Comparison of ENCODE assay signal across 29 cellular contexts in the genomic region with DNA sequence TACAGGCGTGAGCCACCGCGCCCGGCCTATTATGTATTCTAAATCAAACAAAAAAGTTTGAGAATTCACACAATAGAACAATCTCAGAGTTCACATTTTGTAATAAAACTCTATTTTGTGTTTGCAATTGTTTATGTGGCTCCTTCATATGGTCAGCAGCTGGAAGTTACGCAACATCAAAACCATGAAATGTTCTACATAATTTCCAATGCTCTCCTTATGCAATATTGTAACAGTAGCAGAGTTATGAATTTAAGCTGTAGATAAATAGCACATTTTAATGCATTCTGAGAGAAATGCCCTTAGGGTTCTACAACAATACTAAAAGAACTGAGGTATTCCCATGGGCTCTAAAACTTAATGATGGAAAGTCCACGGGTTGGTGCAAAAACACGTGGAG.
DNase-seq lines count a peak whose midpoint lies in the region; ATAC-seq and TF ChIP-seq lines count a peak whose summit lies in the region.
"Had no signal": no experiment of that assay in that cellular context is flagged by ENCODE, and none has a peak within 500 bp of the region (broad histone marks: within the 10 kb centered on the region; RNA-seq: fewer than 3 reads in every experiment).

No MANE protein-coding gene starts in this region.

- no peak overlapping the region for H3K4me3 Mint-ChIP-seq in MCF 10A (ENCODE audit: unreplicated experiment)
- H3K4me3 Mint-ChIP-seq: activated CD8-positive, alpha-beta memory T cell treated with anti-CD3 and anti-CD28 coated beads, Interleukin-2, amount 10 ng/mL, durations not matched to agents 7 days and 5 days; activated T-cell treated with anti-CD3 and anti-CD28 coated beads, Interleukin-2, amount 50 U/mL, for 72 hours; B cell; endodermal cell; memory B cell; WTC11 had no signal

- H3K36me3 ChIP-seq in mammary epithelial cell (ENCODE audit: insufficient read depth, low read length) = no peaks in the 10 kb centered on the region
- H3K36me3 ChIP-seq: breast epithelium, esophagus squamous epithelium, heart left ventricle, prostate gland, transverse colon had no signal

- 91% methylated on average over 7 of the region's 7 CpGs for WGBS in mammary epithelial cell (ENCODE audit: low coverage, missing lambda C conversion rate)

- ATAC-seq in HG02678 (IDR thresholded peaks at IDR 0.05; ENCODE audit: unreplicated experiment) (no peak), GM18505 (IDR thresholded peaks at IDR 0.05; ENCODE audit: unreplicated experiment) (no peak)
- ATAC-seq: activated CD8-positive, alpha-beta memory T cell treated with anti-CD3 and anti-CD28 coated beads, Interleukin-2, amount 10 ng/mL, durations not matched to agents 7 days and 5 days; activated T-cell treated with anti-CD3 and anti-CD28 coated beads, Interleukin-2, amount 50 U/mL, for 72 hours; heart left ventricle; left colon; WTC11 had no signal

- TF ChIP-seq POLR2A in GM18505 (IDR thresholded peaks at IDR 0.05; ENCODE audit: borderline replicate concordance, extremely low read depth, insufficient read depth, insufficient read length) = no peak

- H3K27me3 Mint-ChIP-seq in MCF 10A (ENCODE audit: insufficient read depth, unreplicated experiment) = peaks cover 13% of the 10 kb centered on the region
- H3K27me3 Mint-ChIP-seq: activated CD8-positive, alpha-beta memory T cell treated with anti-CD3 and anti-CD28 coated beads, Interleukin-2, amount 10 ng/mL, durations not matched to agents 7 days and 5 days; B cell; memory B cell had no signal

- no peak overlapping the region for H3K4me2 ChIP-seq in mammary epithelial cell (ENCODE audit: insufficient read depth, low read depth, low read length)

- dilution Hi-C loops in mammary epithelial cell (cut with HindIII; ENCODE audit: low sequenced_read_pairs) = no loop called here

- H3K4me3 ChIP-seq in mammary epithelial cell (replicated peaks in 1 of 3; ENCODE audit: insufficient read depth in 1 of 3, low read depth in 2 of 3, low read length in 3 of 3) (no peak overlapping the region), fibroblast of pulmonary artery (replicated peaks; ENCODE audit: low read depth, low read length) (no peak overlapping the region)
- H3K4me3 ChIP-seq: breast epithelium, esophagus squamous epithelium, heart left ventricle, prostate gland, transverse colon had no signal

- H3K4me1 Mint-ChIP-seq in MCF 10A (ENCODE audit: insufficient read depth, unreplicated experiment) = no peaks in the 10 kb centered on the region
- H3K4me1 Mint-ChIP-seq: activated CD8-positive, alpha-beta memory T cell treated with anti-CD3 and anti-CD28 coated beads, Interleukin-2, amount 10 ng/mL, durations not matched to agents 7 days and 5 days; B cell; endodermal cell; memory B cell; WTC11 had no signal

- H3K36me3 Mint-ChIP-seq in MCF 10A (ENCODE audit: insufficient read depth, unreplicated experiment) = no peaks in the 10 kb centered on the region
- H3K36me3 Mint-ChIP-seq: activated CD8-positive, alpha-beta memory T cell treated with anti-CD3 and anti-CD28 coated beads, Interleukin-2, amount 10 ng/mL, durations not matched to agents 7 days and 5 days; memory B cell; WTC11 had no signal

- no peak overlapping the region for H2AFZ ChIP-seq in mammary epithelial cell (ENCODE audit: low read depth, low read length)

- H3K9me3 ChIP-seq in mammary epithelial cell (replicated peaks; ENCODE audit: insufficient read depth, low read length) = no peaks in the 10 kb centered on the region
- H3K9me3 ChIP-seq: breast epithelium, esophagus squamous epithelium, prostate gland, transverse colon had no signal

- no peaks in the 10 kb centered on the region for H3K27me3 ChIP-seq in mammary epithelial cell (ENCODE audit: insufficient read depth, low read length)
- H3K27me3 ChIP-seq: breast epithelium, esophagus squamous epithelium, heart left ventricle, transverse colon had no signal

- intact Hi-C loops in MCF 10A (cut with micrococcal nuclease) (no loop called here), mammary epithelial cell (cut with micrococcal nuclease) (no loop called here)

- POLR2A ChIA-PET in MCF 10A (lab: Yijun Ruan, JAX) = no interaction called here

- DNase-seq in MCF 10A (ENCODE audit: unreplicated experiment) (peak; percentile 34), mammary epithelial cell (no peak), SK-MEL-5 (ENCODE audit: low read depth, low spot score) (peak; percentile 27), fibroblast of pulmonary artery (ENCODE audit: low read depth) (peak; percentile 14), NCI-H345 treated with DMSO at 0.1 percent for 48 hours (lab: John Stamatoyannopoulos, UW; ENCODE audit: unreplicated experiment) (no peak), NCI-H69 (lab: John Stamatoyannopoulos, UW) (no peak)
- DNase-seq: activated CD4-positive, alpha-beta T cell treated with anti-CD3 and anti-CD28 coated beads, Interleukin-2, amount 50 U/mL, for 1 hour; activated CD8-positive, alpha-beta memory T cell treated with anti-CD3 and anti-CD28 coated beads, Interleukin-2, amount 10 ng/mL, durations not matched to agents 7 days and 5 days; activated naive CD4-positive, alpha-beta T cell treated with Interleukin-2 at 50 U/mL for 16 hours; activated T-cell treated with anti-CD3 and anti-CD28 coated beads, Interleukin-2, amount 50 U/mL, for 72 hours; amygdala; cortex of kidney; DMS153; endodermal cell; esophagus squamous epithelium; GDM1; GOT3; heart left ventricle; left colon; NCI-H1417 treated with DMSO at 0.1 percent for 48 hours; NCI-H510A treated with DMSO at 0.1 percent for 48 hours; transverse colon had no signal

- CTCF ChIA-PET in MCF 10A (lab: Yijun Ruan, JAX) (no interaction called here), mammary epithelial cell (lab: Charles Lee; ENCODE audit: low non-redundant PET) (no interaction called here)

- in situ Hi-C loops in mammary epithelial cell (cut with MboI; ENCODE audit: low sequenced_read_pairs in 2 of 2) (no loop called here), SK-MEL-5 (cut with HindIII; ENCODE audit: low pct_unique_long_range_greater_than_20kb, low sequenced_read_pairs) (no loop called here)

- no peak overlapping the region for H3K27ac ChIP-seq in mammary epithelial cell (ENCODE audit: insufficient read depth, low read depth, low read length)
- H3K27ac ChIP-seq: breast epithelium, esophagus squamous epithelium, heart left ventricle, prostate gland, transverse colon had no signal

- BruUV-seq in MCF 10A (replicated peaks; lab: Mats Ljungman, UMichigan) = no TSS peak
- BruUV-seq in mammary epithelial cell (replicated peaks; lab: Mats Ljungman, UMichigan) = no TSS peak

- H3K9ac ChIP-seq in mammary epithelial cell (ENCODE audit: insufficient read depth, low read length) = no peak overlapping the region

- no peak overlapping the region for H3K27ac Mint-ChIP-seq in MCF 10A (ENCODE audit: low read depth, unreplicated experiment)
- H3K27ac Mint-ChIP-seq: activated CD8-positive, alpha-beta memory T cell treated with anti-CD3 and anti-CD28 coated beads, Interleukin-2, amount 10 ng/mL, durations not matched to agents 7 days and 5 days; activated T-cell treated with anti-CD3 and anti-CD28 coated beads, Interleukin-2, amount 50 U/mL, for 72 hours; B cell; endodermal cell; memory B cell; WTC11 had no signal

- H3K4me1 ChIP-seq in mammary epithelial cell (ENCODE audit: insufficient read depth, low read length) = no peaks in the 10 kb centered on the region
- H3K4me1 ChIP-seq: breast epithelium, esophagus squamous epithelium, heart left ventricle, prostate gland, transverse colon had no signal

- H3K79me2 ChIP-seq in mammary epithelial cell (ENCODE audit: insufficient read depth, low read length) = no peaks in the 10 kb centered on the region

- H4K20me1 ChIP-seq in mammary epithelial cell (ENCODE audit: insufficient read depth, low read length) = no peaks in the 10 kb centered on the region

- TF ChIP-seq CTCF in MCF 10A (IDR thresholded peaks at IDR 0.05; ENCODE audit: unreplicated experiment) (no peak), mammary epithelial cell (conservative IDR thresholded peaks at IDR 0.05 in 1 of 2, IDR thresholded peaks at IDR 0.05 in 1 of 2; ENCODE audit: extremely low read depth in 1 of 2, insufficient read depth in 1 of 2, low read depth in 1 of 2, low read length in 2 of 2) (no peak), fibroblast of pulmonary artery (IDR thresholded peaks at IDR 0.05; ENCODE audit: low read length, missing control alignments) (no peak)

- H3K9me3 Mint-ChIP-seq in MCF 10A (ENCODE audit: unreplicated experiment) = peaks cover 8% of the 10 kb centered on the region
- H3K9me3 Mint-ChIP-seq: endodermal cell had no signal

Comparison
In these comparisons a context has a peak if more than half of its experiments do, and no peak if none do; other contexts are left out.
1. DNase-seq: peak in MCF 10A (single experiment), SK-MEL-5 (single experiment) and fibroblast of pulmonary artery (single experiment); none in mammary epithelial cell (single experiment), NCI-H345 treated with DMSO at 0.1 percent for 48 hours (single experiment) and NCI-H69 (single experiment).